14 cellular contexts compared by ENCODE assay signal in genomic region chr11:75195164-75195962, GRCh38. TPM values are rescaled to one million over a fixed set of nuclear protein-coding genes. Genes with fewer than 3 reads are reported as not detected.
DNase-seq lines count a peak whose midpoint lies in the region; ATAC-seq and TF ChIP-seq lines count a peak whose summit lies in the region.
"Had no signal": no experiment of that assay in that cellular context is flagged by ENCODE, and none has a peak within 500 bp of the region (broad histone marks: within the 10 kb centered on the region; RNA-seq: fewer than 3 reads in every experiment).

No MANE protein-coding gene starts in this region.

- ATAC-seq in HG03520 (IDR thresholded peaks at IDR 0.05; ENCODE audit: unreplicated experiment): no peak
- ATAC-seq: activated CD4-positive, alpha-beta T cell treated with anti-CD3 and anti-CD28 coated beads for 36 hours had no signal

- no peak for TF ChIP-seq CTCF in fibroblast of pulmonary artery (IDR thresholded peaks at IDR 0.05; ENCODE audit: low read length, missing control alignments)

- DNase-seq in A172 (ENCODE audit: low spot score) (peak; percentile 28), NCI-H2196 (lab: John Stamatoyannopoulos, UW; ENCODE audit: unreplicated experiment) (peak; percentile 87), fibroblast of pulmonary artery (ENCODE audit: low read depth) (peak; percentile 37), mucosa of gallbladder (ENCODE audit: low spot score) (peak; percentile 62), NCI-H748 treated with DMSO at 0.1 percent for 48 hours (lab: John Stamatoyannopoulos, UW) (no peak), T-helper 2 cell (no peak)
- no peak for DNase-seq in activated CD4-positive, alpha-beta T cell treated with anti-CD3 and anti-CD28 coated beads, Interleukin-2, amount 50 U/mL, for 48 hours
- DNase-seq: activated CD4-positive, alpha-beta T cell treated with anti-CD3 and anti-CD28 coated beads for 36 hours; activated naive CD8-positive, alpha-beta T cell treated with anti-CD3 and anti-CD28 coated beads, Interleukin-2, amount 10 ng/mL, durations not matched to agents 7 days and 5 days; NCI-H1417 treated with DMSO at 0.1 percent for 48 hours; stimulated activated CD4-positive, alpha-beta T cell treated with anti-CD3 and anti-CD28 coated beads, Interleukin-4, amount 100 ng/mL, for 24 hours had no signal

- no peak overlapping the region for H3K4me3 ChIP-seq in fibroblast of pulmonary artery (replicated peaks; ENCODE audit: low read depth, low read length)
- H3K4me3 ChIP-seq: suprapubic skin had no signal

RNA-seq across cellular contexts. Expression of gene SLCO2B1, which starts 44.5 kb away (rescaled TPM):
- total RNA-seq in A172 (2014; rRNA removed; shearing (Covaris generic)): 1.2 and 2.0 TPM in 2 replicates
- 112 TPM for total RNA-seq in mucosa of gallbladder
- total RNA-seq: activated CD4-positive, alpha-beta T cell treated with anti-CD3 and anti-CD28 coated beads for 36 hours had no signal

RNA-seq across cellular contexts. Expression of gene TPBGL, which starts 45.2 kb away (rescaled TPM):
- total RNA-seq in A172 (2014; rRNA removed; shearing (Covaris generic)): not detected in 2 replicates
- total RNA-seq in mucosa of gallbladder: 0.17 TPM
- total RNA-seq: RPMI7951 had no signal

Comparison
In these comparisons a context has a peak if more than half of its experiments do, and no peak if none do; other contexts are left out.
1. DNase-seq: peak in A172 (single experiment), NCI-H2196 (single experiment), fibroblast of pulmonary artery (single experiment) and mucosa of gallbladder (single experiment); none in NCI-H748 treated with DMSO at 0.1 percent for 48 hours (single experiment), activated CD4-positive, alpha-beta T cell treated with anti-CD3 and anti-CD28 coated beads, Interleukin-2, amount 50 U/mL, for 48 hours (0 of 2) and T-helper 2 cell (0 of 5).
2. RNA of gene SLCO2B1, which starts 44.5 kb away (total RNA-seq): 112 TPM in mucosa of gallbladder (single experiment); 1.2 to 2.0 TPM in A172; every median in the first group is over 10 times any median in the second.